Comparison of ENCODE assay signal across 10 cellular contexts in the genomic region with DNA sequence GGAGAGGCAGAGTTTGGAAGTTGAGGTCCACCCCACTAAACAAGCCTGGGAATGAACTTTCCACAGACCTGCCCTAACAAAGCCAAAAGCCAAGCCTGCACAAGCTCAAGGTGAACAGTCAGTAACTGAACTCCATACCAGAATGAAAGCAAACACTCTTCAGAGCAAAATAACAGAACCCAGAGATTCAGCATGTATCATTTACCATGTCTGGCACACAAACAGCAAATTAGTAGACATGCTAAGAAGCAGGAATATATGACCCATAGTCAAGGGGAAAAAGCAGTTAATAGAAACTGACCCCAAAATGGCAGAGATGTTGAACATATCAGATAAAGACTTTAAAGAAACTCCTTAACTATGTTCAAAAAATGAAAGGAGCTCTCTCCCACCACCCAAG. TPM values are rescaled to one million over a fixed set of nuclear protein-coding genes. Genes with fewer than 3 reads are reported as not detected.
"Had no signal": no experiment of that assay in that cellular context is flagged by ENCODE, and none has a peak within 500 bp of the region (broad histone marks: within the 10 kb centered on the region; RNA-seq: fewer than 3 reads in every experiment).

No MANE protein-coding gene starts in this region.

- H3K9ac ChIP-seq: GM23248 had no signal

- H3K4me3 ChIP-seq: GM23248, HAP-1 had no signal

- H3K27ac ChIP-seq: GM23248, HL-60 had no signal

- H3K4me1 Mint-ChIP-seq: IgD-negative memory B cell had no signal

- H3K27me3 Mint-ChIP-seq: IgD-negative memory B cell had no signal

- H3K27ac Mint-ChIP-seq: IgD-negative memory B cell had no signal

- H3K36me3 ChIP-seq: HAP-1 had no signal

- H3K4me1 ChIP-seq: HAP-1 had no signal

- FAIRE-seq: HepG2 had no signal

- ATAC-seq: HCT116, HepG2 had no signal

- DNase-seq: GM23248, GOT3, H7, KG1 had no signal

RNA-seq across cellular contexts. Expression of a gene that starts 31.3 kb away (rescaled TPM):
- total RNA-seq: H4, HepG2 had no signal
- polyA plus RNA-seq: HepG2, IgD-negative memory B cell had no signal
